In genomic region chr17:512926-513325, GRCh38 we compare ENCODE assay signal across 14 cellular contexts.
A peak's percentile ranks its signal among the peaks of the same experiment; 100 is the strongest.
DNase-seq lines count a peak whose midpoint lies in the region; ATAC-seq and TF ChIP-seq lines count a peak whose summit lies in the region.
"Had no signal": no experiment of that assay in that cellular context is flagged by ENCODE, and none has a peak within 500 bp of the region (broad histone marks: within the 10 kb centered on the region; RNA-seq: fewer than 3 reads in every experiment).

No MANE protein-coding gene starts in this region.

- H3K79me2 ChIP-seq in hepatocyte, result no peaks in the 10 kb centered on the region

- H3K36me3 ChIP-seq in adrenal gland (replicated peaks in 1 of 2), result no peaks in the 10 kb centered on the region
- no peaks in the 10 kb centered on the region for H3K36me3 ChIP-seq in hepatocyte (replicated peaks; ENCODE audit: insufficient read depth, low read depth)
- peaks cover 5 to 21% (median 14%) of the 10 kb centered on the region in 4 donors for H3K36me3 ChIP-seq in stomach
- H3K36me3 ChIP-seq: colonic mucosa had no signal

- peaks cover 0 to 13% of the 10 kb centered on the region in 2 donors for H3K4me1 ChIP-seq in adrenal gland (replicated peaks in 1 of 2)
- H3K4me1 ChIP-seq in hepatocyte (ENCODE audit: insufficient read depth), result peaks cover 23% of the 10 kb centered on the region
- H3K4me1 ChIP-seq in stomach, result peaks cover 0 to 42% (median 13%) of the 10 kb centered on the region in 4 donors
- H3K4me1 ChIP-seq: colonic mucosa had no signal

- H3K27ac ChIP-seq in adrenal gland (peak overlapping the region in 1 of 5 donors; percentile 3), hepatocyte (peak overlapping the region; percentile 40), stomach (peak overlapping the region in 3 of 5 donors; percentile 7 to 73 (median 70))
- H3K27ac ChIP-seq: 22Rv1 had no signal

- no peak overlapping the region for H3K27ac Mint-ChIP-seq in activated CD4-positive, alpha-beta memory T cell treated with anti-CD3 and anti-CD28 coated beads for 36 hours
- H3K27ac Mint-ChIP-seq: activated naive CD8-positive, alpha-beta T cell had no signal

- DNase-seq in DMS53 (lab: John Stamatoyannopoulos, UW) (peak; percentile 20), DMS53 treated with DMSO at 0.1 percent for 48 hours (lab: John Stamatoyannopoulos, UW; ENCODE audit: unreplicated experiment) (no peak), adrenal gland (peak in 5 of 7 donors; percentile 36 to 72 (median 40)), hepatocyte (ENCODE audit: low spot score) (no peak), stomach (no peak)
- DNase-seq in activated CD4-positive, alpha-beta memory T cell treated with anti-CD3 and anti-CD28 coated beads for 36 hours, result no peak
- DNase-seq: activated CD8-positive, alpha-beta memory T cell treated with anti-CD3 and anti-CD28 coated beads, Interleukin-2, amount 50 U/mL, for 48 hours; colonic mucosa; NCI-H1092; NCI-H345 had no signal

- no peak for TF ChIP-seq EP300 in stomach (IDR thresholded peaks at IDR 0.05)

- no peaks in the 10 kb centered on the region for H3K27me3 ChIP-seq in adrenal gland
- no peaks in the 10 kb centered on the region for H3K27me3 ChIP-seq in hepatocyte
- H3K27me3 ChIP-seq in stomach, result no peaks in the 10 kb centered on the region
- H3K27me3 ChIP-seq: colonic mucosa had no signal

- TF ChIP-seq POLR2A in adrenal gland (IDR thresholded peaks at IDR 0.05) (no peak), stomach (IDR thresholded peaks at IDR 0.05) (no peak)

- no peak for ATAC-seq in HG03139 (IDR thresholded peaks at IDR 0.05; ENCODE audit: unreplicated experiment)
- no peak for ATAC-seq in HG03469 (IDR thresholded peaks at IDR 0.05; ENCODE audit: unreplicated experiment)

- CTCF ChIA-PET in activated CD4-positive, alpha-beta memory T cell treated with anti-CD3 and anti-CD28 coated beads for 36 hours (lab: Charles Lee), result interaction anchor here (1.1 kb wide), 1 partner anchor 187 kb away, joined by 3 read pairs; no protein-coding TSS in a partner anchor

- no peak overlapping the region for H3K4me3 Mint-ChIP-seq in activated CD4-positive, alpha-beta memory T cell treated with anti-CD3 and anti-CD28 coated beads for 36 hours
- H3K4me3 Mint-ChIP-seq: activated naive CD8-positive, alpha-beta T cell had no signal

- H4K20me1 ChIP-seq in hepatocyte (ENCODE audit: insufficient read depth, poor library complexity, severe bottlenecking), result no peaks in the 10 kb centered on the region

- intact Hi-C loops in adrenal gland (cut with DNase I) (no loop called here), stomach (cut with DNase I; ENCODE audit: low total_unique reads) (no loop called here)
- intact Hi-C loops in activated CD4-positive, alpha-beta memory T cell treated with anti-CD3 and anti-CD28 coated beads for 36 hours (cut with micrococcal nuclease), result no loop called here

- H3K4me3 ChIP-seq in adrenal gland (no peak overlapping the region), hepatocyte (no peak overlapping the region), stomach (no peak overlapping the region)
- H3K4me3 ChIP-seq: colonic mucosa had no signal

- no peaks in the 10 kb centered on the region for H3K9me2 ChIP-seq in hepatocyte (replicated peaks; ENCODE audit: insufficient read depth)

- H3K27me3 Mint-ChIP-seq in activated CD4-positive, alpha-beta memory T cell treated with anti-CD3 and anti-CD28 coated beads for 36 hours, result no peaks in the 10 kb centered on the region
- H3K27me3 Mint-ChIP-seq: activated naive CD8-positive, alpha-beta T cell had no signal

- TF ChIP-seq CTCF in adrenal gland (IDR thresholded peaks at IDR 0.05) (no peak), hepatocyte (IDR thresholded peaks at IDR 0.05; ENCODE audit: poor library complexity) (no peak), stomach (IDR thresholded peaks at IDR 0.05) (no peak)

- peak overlapping the region; percentile 54 for H3K4me2 ChIP-seq in hepatocyte

- 28 to 65% (median 39%) methylated on average over 4 to 6 of the region's 6 CpGs for WGBS in adrenal gland, 4 donors
- WGBS in hepatocyte (ENCODE audit: low lambda C conversion rate, missing lambda C conversion rate), result 37% methylated on average over 6 of the region's 6 CpGs
- WGBS in stomach, 5 donors, result 67 to 84% (median 69%) methylated on average over 6 of the region's 6 CpGs

- peaks cover 6% of the 10 kb centered on the region for H3K9me3 Mint-ChIP-seq in activated CD4-positive, alpha-beta memory T cell treated with anti-CD3 and anti-CD28 coated beads for 36 hours

- peaks cover 3% of the 10 kb centered on the region for H3K36me3 Mint-ChIP-seq in activated CD4-positive, alpha-beta memory T cell treated with anti-CD3 and anti-CD28 coated beads for 36 hours

- H3K4me1 Mint-ChIP-seq in activated CD4-positive, alpha-beta memory T cell treated with anti-CD3 and anti-CD28 coated beads for 36 hours (ENCODE audit: low read depth), result no peaks in the 10 kb centered on the region

- no peak overlapping the region for H2AFZ ChIP-seq in hepatocyte

- POLR2A ChIA-PET in activated CD4-positive, alpha-beta memory T cell treated with anti-CD3 and anti-CD28 coated beads for 36 hours (lab: Charles Lee), result no interaction called here

- no peaks in the 10 kb centered on the region for H3K9me3 ChIP-seq in adrenal gland (replicated peaks in 1 of 3)
- H3K9me3 ChIP-seq in hepatocyte (ENCODE audit: low read depth), result no peaks in the 10 kb centered on the region
- H3K9me3 ChIP-seq in stomach, result no peaks in the 10 kb centered on the region
- H3K9me3 ChIP-seq: colonic mucosa had no signal

Comparison
In these comparisons a context has a peak if more than half of its experiments do, and no peak if none do; other contexts are left out.
1. DNase-seq: peak in DMS53 (single experiment) and adrenal gland (5 of 7); none in DMS53 treated with DMSO at 0.1 percent for 48 hours (single experiment), hepatocyte (single experiment), stomach (single experiment) and activated CD4-positive, alpha-beta memory T cell treated with anti-CD3 and anti-CD28 coated beads for 36 hours (single experiment).